Comparison of ENCODE assay signal across 20 cellular contexts in the genomic region with DNA sequence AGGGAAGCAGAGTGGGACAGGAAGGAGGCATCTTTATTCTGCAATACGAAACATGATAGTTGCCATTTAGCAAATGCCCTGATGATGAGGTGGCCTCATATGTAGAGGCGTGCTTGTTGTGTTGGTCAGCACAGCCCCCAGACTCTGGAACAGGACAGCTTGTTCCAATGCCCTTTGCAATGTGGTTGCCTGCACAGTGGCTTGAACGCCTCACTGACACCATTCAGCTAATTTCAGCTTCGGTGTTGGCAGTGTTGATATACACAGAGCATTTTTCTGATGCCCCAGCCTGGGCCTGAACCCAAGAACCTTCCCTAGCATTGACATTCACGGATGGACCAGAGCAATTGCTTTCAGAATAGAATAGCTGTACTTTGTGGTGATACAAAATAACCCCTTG.
DNase-seq lines count a peak whose midpoint lies in the region; ATAC-seq and TF ChIP-seq lines count a peak whose summit lies in the region.
"Had no signal": no experiment of that assay in that cellular context is flagged by ENCODE, and none has a peak within 500 bp of the region (broad histone marks: within the 10 kb centered on the region; RNA-seq: fewer than 3 reads in every experiment).

No MANE protein-coding gene starts in this region.

- H3K27ac ChIP-seq in gastroesophageal sphincter (peak overlapping the region; percentile 75 to 85 (median 78)), neuronal stem cell (replicated peaks; ENCODE audit: low read length) (no peak overlapping the region), suprapubic skin (no peak overlapping the region)
- H3K27ac ChIP-seq: A549, GM23248 had no signal

- no peak overlapping the region for H3K4me3 Mint-ChIP-seq in T-helper 2 cell treated with Interferon-gamma antibody and Interleukin-4, amounts not matched to agents 5 μg/mL and 100 μg/mL, for 36 hours
- H3K4me3 Mint-ChIP-seq: CD4-positive, CD25-positive, alpha-beta regulatory T cell; H9; HFFc6 had no signal

- H3K9me3 ChIP-seq in gastroesophageal sphincter: no peaks in the 10 kb centered on the region
- no peaks in the 10 kb centered on the region for H3K9me3 ChIP-seq in neuronal stem cell (replicated peaks in 1 of 2; ENCODE audit: control insufficient read depth in 2 of 2, insufficient read depth in 1 of 2, low read depth in 1 of 2, low read length in 2 of 2)
- no peaks in the 10 kb centered on the region for H3K9me3 ChIP-seq in suprapubic skin
- H3K9me3 ChIP-seq: A549 had no signal

- H4K8ac ChIP-seq in neuronal stem cell (ENCODE audit: low read depth, low read length): no peak overlapping the region

- no peaks in the 10 kb centered on the region for H3K27me3 ChIP-seq in gastroesophageal sphincter
- no peaks in the 10 kb centered on the region for H3K27me3 ChIP-seq in neuronal stem cell (ENCODE audit: control insufficient read depth in 3 of 3, insufficient read depth in 3 of 3, low read depth in 1 of 3, low read length in 3 of 3)
- no peaks in the 10 kb centered on the region for H3K27me3 ChIP-seq in suprapubic skin

- peak; percentile 93 for ATAC-seq in gastroesophageal sphincter
- peak; percentile 72 to 84 for ATAC-seq in left cardiac atrium
- no peak for ATAC-seq in HG03045 (IDR thresholded peaks at IDR 0.05; ENCODE audit: unreplicated experiment)
- ATAC-seq: A549, GM12878 had no signal

- peak overlapping the region; percentile 35 for H3K18ac ChIP-seq in neuronal stem cell (ENCODE audit: low read length)

- no peak overlapping the region for H3K4me2 ChIP-seq in neuronal stem cell (ENCODE audit: insufficient read depth, low read length, poor library complexity, severe bottlenecking)
- H3K4me2 ChIP-seq: A549 had no signal

- H2BK120ac ChIP-seq in neuronal stem cell (ENCODE audit: low read depth, low read length): no peak overlapping the region

- H3K36me3 Mint-ChIP-seq in T-helper 2 cell treated with Interferon-gamma antibody and Interleukin-4, amounts not matched to agents 5 μg/mL and 100 μg/mL, for 36 hours (ENCODE audit: low read depth): no peaks in the 10 kb centered on the region
- H3K36me3 Mint-ChIP-seq: CD4-positive, CD25-positive, alpha-beta regulatory T cell had no signal

- H3K36me3 ChIP-seq in gastroesophageal sphincter (no peaks in the 10 kb centered on the region), neuronal stem cell (replicated peaks in 1 of 2; ENCODE audit: control insufficient read depth in 2 of 2, insufficient read depth in 2 of 2, low read length in 2 of 2) (no peaks in the 10 kb centered on the region), suprapubic skin (no peaks in the 10 kb centered on the region)

- no peak overlapping the region for H2BK5ac ChIP-seq in neuronal stem cell (ENCODE audit: low read length)

- H3K27ac Mint-ChIP-seq in T-helper 2 cell treated with Interferon-gamma antibody and Interleukin-4, amounts not matched to agents 5 μg/mL and 100 μg/mL, for 36 hours: no peak overlapping the region
- H3K27ac Mint-ChIP-seq: CD4-positive, CD25-positive, alpha-beta regulatory T cell; HFFc6 had no signal

- no peak overlapping the region for H3K9ac ChIP-seq in neuronal stem cell (ENCODE audit: low read depth, low read length, poor library complexity)
- H3K9ac ChIP-seq: GM23248 had no signal

- H3K4me3 ChIP-seq in gastroesophageal sphincter (no peak overlapping the region), neuronal stem cell (ENCODE audit: low read length in 2 of 2) (no peak overlapping the region), suprapubic skin (no peak overlapping the region)
- H3K4me3 ChIP-seq: A549, GM12878, GM23248 had no signal

- H2AFZ ChIP-seq in neuronal stem cell (ENCODE audit: low read length): no peak overlapping the region
- H2AFZ ChIP-seq: GM23248 had no signal

- H2AK5ac ChIP-seq in neuronal stem cell (ENCODE audit: low read depth, low read length): no peak overlapping the region

- DNase-seq in left cardiac atrium (peak; percentile 28), neuronal stem cell (ENCODE audit: low spot score) (no peak), suprapubic skin (ENCODE audit: low spot score in 2 of 2) (no peak), GF-D8 (lab: John Stamatoyannopoulos, UW) (no peak)
- DNase-seq in T-helper 2 cell treated with Interferon-gamma antibody and Interleukin-4, amounts not matched to agents 5 μg/mL and 100 μg/mL, for 36 hours (ENCODE audit: low spot score): no peak
- DNase-seq: CD4-positive, CD25-positive, alpha-beta regulatory T cell; GM23248; H9; HFFc6; KG1; NCI-H1092 treated with DMSO at 0.1 percent for 48 hours; NCI-H2081; NCI-H2171 treated with DMSO at 0.1 percent for 48 hours; NCI-H446; NCI-H526; OCI-M1 had no signal

- no peaks in the 10 kb centered on the region for H3K79me1 ChIP-seq in neuronal stem cell (ENCODE audit: low read depth, low read length)

- H3K4me1 ChIP-seq in gastroesophageal sphincter (peaks cover 0 to 33% (median 3%) of the 10 kb centered on the region in 3 donors), neuronal stem cell (ENCODE audit: control insufficient read depth in 2 of 2, insufficient read depth in 1 of 2, low read depth in 1 of 2, low read length in 2 of 2) (no peaks in the 10 kb centered on the region), suprapubic skin (no peaks in the 10 kb centered on the region)
- H3K4me1 ChIP-seq: A549 had no signal

- intact Hi-C loops in left cardiac atrium (cut with DNase I): no loop called here

- no peak overlapping the region for H4K91ac ChIP-seq in neuronal stem cell (ENCODE audit: low read depth, low read length, poor library complexity)

- no peaks in the 10 kb centered on the region for H3K27me3 Mint-ChIP-seq in T-helper 2 cell treated with Interferon-gamma antibody and Interleukin-4, amounts not matched to agents 5 μg/mL and 100 μg/mL, for 36 hours (ENCODE audit: low read depth)
- H3K27me3 Mint-ChIP-seq: CD4-positive, CD25-positive, alpha-beta regulatory T cell had no signal

- no peak overlapping the region for H2BK15ac ChIP-seq in neuronal stem cell (ENCODE audit: low read length)

- no peak overlapping the region for H3K23ac ChIP-seq in neuronal stem cell (ENCODE audit: low read depth, low read length, poor library complexity)

- TF ChIP-seq POLR2A in gastroesophageal sphincter (IDR thresholded peaks at IDR 0.05) (no peak), suprapubic skin (IDR thresholded peaks at IDR 0.05) (no peak)

- peak; percentile 29 for TF ChIP-seq EP300 in gastroesophageal sphincter (IDR thresholded peaks at IDR 0.05)
- peak; percentile 97 for TF ChIP-seq EP300 in suprapubic skin (IDR thresholded peaks at IDR 0.05)

- TF ChIP-seq CTCF in gastroesophageal sphincter (IDR thresholded peaks at IDR 0.05): no peak
- TF ChIP-seq CTCF in suprapubic skin (IDR thresholded peaks at IDR 0.05): no peak

- H3K4me1 Mint-ChIP-seq in T-helper 2 cell treated with Interferon-gamma antibody and Interleukin-4, amounts not matched to agents 5 μg/mL and 100 μg/mL, for 36 hours (ENCODE audit: low read depth): no peaks in the 10 kb centered on the region
- H3K4me1 Mint-ChIP-seq: CD4-positive, CD25-positive, alpha-beta regulatory T cell; H9 had no signal

- peaks cover 3% of the 10 kb centered on the region for H3K9me3 Mint-ChIP-seq in T-helper 2 cell treated with Interferon-gamma antibody and Interleukin-4, amounts not matched to agents 5 μg/mL and 100 μg/mL, for 36 hours
- H3K9me3 Mint-ChIP-seq: H9 had no signal

- 25 to 55% methylated on average over 3 to 5 of the region's 5 CpGs for WGBS in gastroesophageal sphincter (ENCODE audit: low coverage in 1 of 2), 2 donors
- WGBS in neuronal stem cell (ENCODE audit: extremely low coverage in 2 of 2, insufficient read length in 2 of 2, insufficient replicate concordance in 1 of 2), 2 donors: no CpG with 5 or more reads among the region's 5 CpGs
- 82% methylated on average over 5 of the region's 5 CpGs for WGBS in suprapubic skin

- no peak overlapping the region for H2BK12ac ChIP-seq in neuronal stem cell (ENCODE audit: low read length)

- no peak overlapping the region for H3K4ac ChIP-seq in neuronal stem cell (ENCODE audit: low read length)

- H3K14ac ChIP-seq in neuronal stem cell (ENCODE audit: low read length): no peak overlapping the region

Comparison
In these comparisons a context has a peak if more than half of its experiments do, and no peak if none do; other contexts are left out.
1. H3K27ac ChIP-seq: peak in gastroesophageal sphincter (4 of 4); none in neuronal stem cell (single experiment) and suprapubic skin (single experiment).